Comparison of ENCODE assay signal across 14 cellular contexts in the genomic region with DNA sequence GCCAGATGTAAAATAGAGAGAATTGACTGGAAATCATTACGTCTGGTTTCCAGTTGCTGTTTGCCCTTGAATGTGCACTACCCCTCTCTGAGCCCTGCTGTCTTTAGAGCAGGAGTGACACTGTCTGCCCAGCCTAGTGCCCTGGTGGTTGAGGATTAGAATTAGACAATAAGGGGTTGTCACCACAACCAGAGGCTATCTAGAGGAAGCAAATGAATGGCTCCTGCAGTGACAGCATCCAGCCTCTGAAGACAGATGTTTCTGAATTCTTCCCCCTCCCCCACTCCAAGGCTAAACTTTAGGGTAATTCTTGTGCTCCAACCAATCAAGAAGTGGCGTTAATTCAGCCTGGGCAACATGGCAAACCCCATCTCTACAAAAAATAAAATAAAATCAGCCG. TPM values are rescaled to one million over a fixed set of nuclear protein-coding genes. Genes with fewer than 3 reads are reported as not detected.
DNase-seq lines count a peak whose midpoint lies in the region; ATAC-seq, FAIRE-seq and TF ChIP-seq lines count a peak whose summit lies in the region.
"Had no signal": no experiment of that assay in that cellular context is flagged by ENCODE, and none has a peak within 500 bp of the region (broad histone marks: within the 10 kb centered on the region; RNA-seq: fewer than 3 reads in every experiment).

No MANE protein-coding gene starts in this region.

- peaks cover 25% of the 10 kb centered on the region for H3K4me1 ChIP-seq in Caco-2

- intact Hi-C loops in Caco-2 (cut with micrococcal nuclease; ENCODE audit: unreplicated experiment) (no loop called here), posterior vena cava (cut with DNase I) (loop anchor here (2.0 to 10.0 kb wide), 3 partner anchors 71 to 269 kb away; partner anchors contain the start of gene FAM32A (in 1 of the 2))

- H3K27me3 Mint-ChIP-seq in Caco-2 (ENCODE audit: insufficient read depth, unreplicated experiment) (no peaks in the 10 kb centered on the region), WTC11 (ENCODE audit: low read depth) (peaks cover 2% of the 10 kb centered on the region; the same call in 1 of the 2 replicates)
- H3K27me3 Mint-ChIP-seq in naive thymus-derived CD8-positive, alpha-beta T cell, result no peaks in the 10 kb centered on the region

- no peaks in the 10 kb centered on the region for H3K9me3 Mint-ChIP-seq in Caco-2 (ENCODE audit: unreplicated experiment)
- no peaks in the 10 kb centered on the region for H3K9me3 Mint-ChIP-seq in WTC11
- H3K9me3 Mint-ChIP-seq in naive thymus-derived CD8-positive, alpha-beta T cell, result no peaks in the 10 kb centered on the region

- H3K27ac Mint-ChIP-seq in Caco-2 (ENCODE audit: unreplicated experiment) (no peak overlapping the region), WTC11 (no peak overlapping the region; the same call in 1 of the 2 replicates)
- peak overlapping the region; percentile 20 to 80 (median 62) for H3K27ac Mint-ChIP-seq in naive thymus-derived CD8-positive, alpha-beta T cell

- no peak for FAIRE-seq in RCC 7860 (lab: Jason Lieb, UNC)

- CTCF ChIA-PET in Caco-2 (lab: Charles Lee) (no interaction called here), WTC11 (lab: Charles Lee) (interaction anchor here (1.3 kb wide), 1 partner anchor 72 kb away, joined by 3 read pairs; no protein-coding TSS in a partner anchor)

- BruUV-seq in Caco-2 (replicated peaks; lab: Mats Ljungman, UMichigan), result no TSS peak

- H3K27me3 ChIP-seq in Caco-2 (replicated peaks; ENCODE audit: control insufficient read depth, insufficient read depth, low read length), result no peaks in the 10 kb centered on the region
- H3K27me3 ChIP-seq: MG63 had no signal

- DNase-seq in Caco-2 (no peak), WTC11 (ENCODE audit: low spot score) (no peak), RCC 7860 (ENCODE audit: low spot score) (no peak), posterior vena cava (ENCODE audit: low spot score) (no peak), GM13977 (ENCODE audit: low spot score) (no peak)
- DNase-seq in Jurkat, Clone E6-1 (ENCODE audit: low read depth, low spot score), result peak; percentile 35
- DNase-seq in naive thymus-derived CD8-positive, alpha-beta T cell, result no peak
- DNase-seq: hippocampal formation; MG63; NCI-H748 treated with DMSO at 0.1 percent for 48 hours; stimulated activated CD4-positive, alpha-beta T cell treated with anti-CD3 and anti-CD28 coated beads, Interleukin-12 subunit alpha, Interleukin-12 subunit beta, amount 100 ng/mL, for 4 hours had no signal

- peaks cover 12% of the 10 kb centered on the region for H3K4me1 Mint-ChIP-seq in Caco-2 (ENCODE audit: low read depth, unreplicated experiment)
- peaks cover 8% of the 10 kb centered on the region for H3K4me1 Mint-ChIP-seq in WTC11
- H3K4me1 Mint-ChIP-seq in naive thymus-derived CD8-positive, alpha-beta T cell, result peaks cover 20 to 66% (median 55%) of the 10 kb centered on the region in 4 donors

- TF ChIP-seq CTCF in Caco-2 (IDR thresholded peaks at IDR 0.05; ENCODE audit: insufficient read depth in 1 of 2, low read depth in 1 of 2, low read length in 1 of 2, severe bottlenecking in 1 of 2, unreplicated experiment in 1 of 2) (no peak), WTC11 (IDR thresholded peaks at IDR 0.05) (no peak), GM13977 (IDR thresholded peaks at IDR 0.05; ENCODE audit: extremely low read depth, insufficient read depth, missing control alignments) (no peak)

- H3K4me3 Mint-ChIP-seq in Caco-2 (ENCODE audit: unreplicated experiment), result peak overlapping the region; percentile 24
- peak overlapping the region; percentile 49 for H3K4me3 Mint-ChIP-seq in WTC11
- peak overlapping the region in 9 of 10 donors; percentile 22 to 77 (median 57) for H3K4me3 Mint-ChIP-seq in naive thymus-derived CD8-positive, alpha-beta T cell

- no peak overlapping the region for H3K4me3 ChIP-seq in Caco-2 (ENCODE audit: low read depth, low read length)
- H3K4me3 ChIP-seq in Jurkat, Clone E6-1 (ENCODE audit: low read length), result no peak overlapping the region
- H3K4me3 ChIP-seq: mucosa of descending colon had no signal

- H3K36me3 Mint-ChIP-seq in Caco-2 (ENCODE audit: insufficient read depth, unreplicated experiment) (peaks cover 58% of the 10 kb centered on the region), WTC11 (peaks cover 17% of the 10 kb centered on the region)
- H3K36me3 Mint-ChIP-seq in naive thymus-derived CD8-positive, alpha-beta T cell, result peaks cover 0 to 35% (median 0%) of the 10 kb centered on the region in 3 donors

- in situ Hi-C loops in GM13977 (cut with MboI; ENCODE audit: low pct_unique_long_range_greater_than_20kb, low sequenced_read_pairs, unreplicated experiment), result no loop called here

- H3K9me3 ChIP-seq in Caco-2, result no peaks in the 10 kb centered on the region
- H3K9me3 ChIP-seq: MG63, mucosa of descending colon had no signal

- no peak for ATAC-seq in WTC11
- no peak for ATAC-seq in naive thymus-derived CD8-positive, alpha-beta T cell
- ATAC-seq: mucosa of descending colon had no signal

- POLR2A ChIA-PET in Caco-2 (lab: Charles Lee), result no interaction called here
- POLR2A ChIA-PET in WTC11 (lab: Charles Lee), result no interaction called here
- POLR2A ChIA-PET in naive thymus-derived CD8-positive, alpha-beta T cell (lab: Charles Lee), result interaction anchor here (1.2 to 2.9 kb wide), 3 partner anchors 30 to 51 kb away, joined by 6 to 12 read pairs (median 9); partner anchors contain the start of gene HSH2D

- peaks cover 3% of the 10 kb centered on the region for H3K36me3 ChIP-seq in Caco-2 (ENCODE audit: control insufficient read depth, insufficient read depth, low read length)

TF ChIP-seq in WTC11, 78 proteins besides CTCF, POLR2A, EP300 and RAD21 (continues in another document):
- TF ChIP-seq ATF3 (CRISPR knock-in tag; conservative IDR thresholded peaks at IDR 0.05) (no peak), TEAD4 (CRISPR knock-in tag; IDR thresholded peaks at IDR 0.05) (no peak), PRRX2 (CRISPR knock-in tag; IDR thresholded peaks at IDR 0.05) (no peak), JAZF1 (CRISPR knock-in tag; IDR thresholded peaks at IDR 0.05) (no peak)
- TF ChIP-seq, protein P1, sequence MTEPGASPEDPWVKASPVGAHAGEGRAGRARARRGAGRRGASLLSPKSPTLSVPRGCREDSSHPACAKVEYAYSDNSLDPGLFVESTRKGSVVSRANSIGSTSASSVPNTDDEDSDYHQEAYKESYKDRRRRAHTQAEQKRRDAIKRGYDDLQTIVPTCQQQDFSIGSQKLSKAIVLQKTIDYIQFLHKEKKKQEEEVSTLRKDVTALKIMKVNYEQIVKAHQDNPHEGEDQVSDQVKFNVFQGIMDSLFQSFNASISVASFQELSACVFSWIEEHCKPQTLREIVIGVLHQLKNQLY (CRISPR knock-in tag; IDR thresholded peaks at IDR 0.05), result no peak
- TF ChIP-seq, protein P2, sequence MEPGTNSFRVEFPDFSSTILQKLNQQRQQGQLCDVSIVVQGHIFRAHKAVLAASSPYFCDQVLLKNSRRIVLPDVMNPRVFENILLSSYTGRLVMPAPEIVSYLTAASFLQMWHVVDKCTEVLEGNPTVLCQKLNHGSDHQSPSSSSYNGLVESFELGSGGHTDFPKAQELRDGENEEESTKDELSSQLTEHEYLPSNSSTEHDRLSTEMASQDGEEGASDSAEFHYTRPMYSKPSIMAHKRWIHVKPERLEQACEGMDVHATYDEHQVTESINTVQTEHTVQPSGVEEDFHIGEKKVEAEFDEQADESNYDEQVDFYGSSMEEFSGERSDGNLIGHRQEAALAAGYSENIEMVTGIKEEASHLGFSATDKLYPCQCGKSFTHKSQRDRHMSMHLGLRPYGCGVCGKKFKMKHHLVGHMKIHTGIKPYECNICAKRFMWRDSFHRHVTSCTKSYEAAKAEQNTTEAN (CRISPR knock-in tag; IDR thresholded peaks at IDR 0.05), result no peak

RNA-seq across cellular contexts. Expression of gene RAB8A, which starts 2.0 kb away (rescaled TPM):
- total RNA-seq in Caco-2 (2022) (108 and 129 TPM in 2 replicates), WTC11 (2021) (68.4 to 81.8 TPM (median 74.0 TPM) in 3 replicates), posterior vena cava (10 to 100 TPM; 53.5 to 58.3 TPM)
- 126 TPM for polyA plus RNA-seq in Jurkat, Clone E6-1 (2012; ENCODE audit: insufficient read depth, insufficient read length)
- 10 to 100 TPM; 66.5 to 88.3 TPM for total RNA-seq in naive thymus-derived CD8-positive, alpha-beta T cell
- polyA plus RNA-seq in naive thymus-derived CD8-positive, alpha-beta T cell, result 10 to 100 TPM; 65.6 to 69.8 (median 66.1) TPM

RNA-seq across cellular contexts. Expression of gene HSH2D, which starts 29.8 kb away (rescaled TPM):
- total RNA-seq in Caco-2 (2022) (0.23 and 0.35 TPM in 2 replicates), WTC11 (2021) (1.6 to 3.2 TPM (median 3.0 TPM) in 3 replicates), posterior vena cava (1 to 10 TPM in 1 of 2 donors, under 1 TPM in 1; 0.81 to 1.1 TPM)
- 3.1 TPM for polyA plus RNA-seq in Jurkat, Clone E6-1 (2012; ENCODE audit: insufficient read depth, insufficient read length)
- total RNA-seq in naive thymus-derived CD8-positive, alpha-beta T cell, result 10 to 100 TPM; 20.5 to 25.2 TPM
- polyA plus RNA-seq in naive thymus-derived CD8-positive, alpha-beta T cell, result 1 to 10 TPM; 6.5 to 9.8 (median 6.7) TPM
- total RNA-seq: H4 had no signal

RNA-seq across cellular contexts. Expression of gene TPM4, which starts 37.4 kb away (rescaled TPM):
- 368 and 392 TPM in 2 replicates for total RNA-seq in Caco-2 (2022)
- 623 TPM for polyA plus RNA-seq in Jurkat, Clone E6-1 (2012; ENCODE audit: insufficient read depth, insufficient read length)
- 302 to 327 TPM (median 323 TPM) in 3 replicates for total RNA-seq in WTC11 (2021)
- 10 to 100 TPM; 57.8 to 60.4 TPM for total RNA-seq in naive thymus-derived CD8-positive, alpha-beta T cell
- polyA plus RNA-seq in naive thymus-derived CD8-positive, alpha-beta T cell, result 10 to 100 TPM; 27.4 to 30.8 (median 29.3) TPM
- 1,000 to 10,000 TPM; 1,050 to 1,475 TPM for total RNA-seq in posterior vena cava

RNA-seq across cellular contexts. Expression of gene CIB3, which starts 59.6 kb away (rescaled TPM):
- total RNA-seq in Caco-2 (2022) (not detected in 2 replicates), WTC11 (2021) (not detected in 3 replicates), posterior vena cava (not detected)
- not detected for polyA plus RNA-seq in Jurkat, Clone E6-1 (2012; ENCODE audit: insufficient read depth, insufficient read length)
- not detected for total RNA-seq in naive thymus-derived CD8-positive, alpha-beta T cell
- polyA plus RNA-seq in naive thymus-derived CD8-positive, alpha-beta T cell, result not detected
- total RNA-seq: H4, mucosa of descending colon had no signal
- polyA plus RNA-seq: adipose tissue had no signal

Comparison
In these comparisons a context has a peak if more than half of its experiments do, and no peak if none do; other contexts are left out.
1. H3K27ac Mint-ChIP-seq: peak in naive thymus-derived CD8-positive, alpha-beta T cell (10 of 10); none in Caco-2 (single experiment) and WTC11 (single experiment).
2. Peak in every context shown above with its lines, with median percentiles within 50 percentile points of each other: H3K4me3 Mint-ChIP-seq.